8 cellular contexts compared by ENCODE assay signal in genomic region chr10:73094986-73095478, GRCh38. TPM values are rescaled to one million over a fixed set of nuclear protein-coding genes. Genes with fewer than 3 reads are reported as not detected.
DNase-seq lines count a peak whose midpoint lies in the region; ATAC-seq and TF ChIP-seq lines count a peak whose summit lies in the region.

No MANE protein-coding gene starts in this region.

- peak overlapping the region; percentile 73 for H3K9ac ChIP-seq in SK-N-MC (ENCODE audit: insufficient read length)

- H3K4me3 ChIP-seq in GM06990 (replicated peaks; ENCODE audit: low read depth, low read length) = peak overlapping the region; percentile 92
- peak overlapping the region; percentile 83 for H3K4me3 ChIP-seq in SK-N-MC
- peak overlapping the region; percentile 93 for H3K4me3 ChIP-seq in retinal pigment epithelial cell (ENCODE audit: low read length)

- DNase-seq in GM06990 (ENCODE audit: extremely low read depth, insufficient read length) (no peak), SK-N-MC (ENCODE audit: low read depth, low spot score) (no peak), fibroblast of peridontal ligament (ENCODE audit: extremely low read depth) (peak; percentile 37), retinal pigment epithelial cell (ENCODE audit: low read depth) (no peak), G401 (ENCODE audit: low spot score) (no peak), SKM-1 treated with dmso at 0.1 percent for 144 hours (lab: John Stamatoyannopoulos, UW; ENCODE audit: unreplicated experiment) (no peak)

- TF ChIP-seq CTCF in GM06990 (IDR thresholded peaks at IDR 0.05; ENCODE audit: insufficient read depth, low read length, poor library complexity, severe bottlenecking) (no peak), retinal pigment epithelial cell (conservative IDR thresholded peaks at IDR 0.05; ENCODE audit: low read depth, low read length) (no peak)

- H3K36me3 ChIP-seq in GM06990 (ENCODE audit: control insufficient read depth, insufficient read depth, low read length) (peaks cover 3% of the 10 kb centered on the region), SK-N-MC (ENCODE audit: insufficient read depth, low read length) (no peaks in the 10 kb centered on the region)

- no peak for ATAC-seq in HG02610 (IDR thresholded peaks at IDR 0.05; ENCODE audit: unreplicated experiment)
- no peak for ATAC-seq in GM21360 (IDR thresholded peaks at IDR 0.05; ENCODE audit: unreplicated experiment)

- H3K9me3 ChIP-seq in SK-N-MC (ENCODE audit: low read depth, low read length) = no peaks in the 10 kb centered on the region

- H3K27ac ChIP-seq in SK-N-MC = peak overlapping the region; percentile 83

- in situ Hi-C loops in G401 (cut with HindIII; ENCODE audit: low sequenced_read_pairs) = no loop called here

- H3K27me3 ChIP-seq in GM06990 (replicated peaks; ENCODE audit: control insufficient read depth, insufficient read depth, low read length) = no peaks in the 10 kb centered on the region

RNA-seq across cellular contexts. Expression of gene P4HA1, which starts 1.6 kb away (rescaled TPM):
- total RNA-seq in G401 (2014; rRNA removed; shearing (Covaris generic)) = 49.0 and 62.2 TPM in 2 replicates

RNA-seq across cellular contexts. Expression of gene NUDT13, which starts 15.2 kb away (rescaled TPM):
- not detected in 2 replicates for total RNA-seq in G401 (2014; rRNA removed; shearing (Covaris generic))
